In the genomic region with DNA sequence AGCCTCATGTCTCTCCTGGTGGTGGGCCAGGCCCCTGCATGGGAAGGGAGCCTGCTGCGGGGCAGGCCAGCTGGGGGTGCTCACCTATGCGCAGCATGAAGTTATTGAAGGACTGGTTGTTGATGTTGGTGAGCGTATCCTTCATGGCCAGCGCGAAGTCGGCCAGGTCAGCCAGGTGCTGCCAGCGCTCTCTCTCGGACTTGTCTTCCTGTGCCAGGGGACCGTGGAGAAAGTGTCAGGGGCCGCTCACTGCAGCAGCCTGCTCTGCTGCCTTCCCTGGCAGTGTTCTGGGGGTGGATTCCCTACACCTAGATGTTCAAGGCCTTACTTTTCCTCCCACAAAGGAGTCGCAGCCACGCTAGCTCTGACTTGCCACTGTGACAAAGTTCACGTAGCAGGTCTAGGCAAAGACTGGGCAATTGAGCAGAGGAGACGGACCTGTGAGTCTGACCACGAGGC, we compare ENCODE assay signal across 11 cellular contexts. TPM values are rescaled to one million over a fixed set of nuclear protein-coding genes. Genes with fewer than 3 reads are reported as not detected.
A peak's percentile ranks its signal among the peaks of the same experiment; 100 is the strongest.
DNase-seq lines count a peak whose midpoint lies in the region; ATAC-seq and TF ChIP-seq lines count a peak whose summit lies in the region.
"Had no signal": no experiment of that assay in that cellular context is flagged by ENCODE, and none has a peak within 500 bp of the region (broad histone marks: within the 10 kb centered on the region; RNA-seq: fewer than 3 reads in every experiment).

No MANE protein-coding gene starts in this region.

- peak; percentile 13; the same call in 1 of the 2 replicates for ATAC-seq in WTC11
- no peak for ATAC-seq in GM18511 (IDR thresholded peaks at IDR 0.05; ENCODE audit: unreplicated experiment)

- H3K27me3 Mint-ChIP-seq in H9 (ENCODE audit: low read depth), result no peaks in the 10 kb centered on the region; the same call in 1 of the 2 replicates
- no peaks in the 10 kb centered on the region for H3K27me3 Mint-ChIP-seq in WTC11 (ENCODE audit: low read depth)

- H4K5ac ChIP-seq in H9 (ENCODE audit: insufficient read length, low read depth, low read length), result peak overlapping the region; percentile 26

- no peaks in the 10 kb centered on the region for H4K20me1 ChIP-seq in H9 (ENCODE audit: control insufficient read depth, insufficient read depth, insufficient read length)
- H4K20me1 ChIP-seq: BLaER1 had no signal

- H2BK15ac ChIP-seq in H9 (ENCODE audit: low read depth, low read length), result no peak overlapping the region

- H2BK5ac ChIP-seq in H9 (ENCODE audit: insufficient read length, low read length), result no peak overlapping the region

- no peak overlapping the region for H2AFZ ChIP-seq in H9 (ENCODE audit: low read length)
- H2AFZ ChIP-seq: parathyroid adenoma had no signal

- H3T11ph ChIP-seq in H9 (ENCODE audit: low read length), result no peak overlapping the region

- no peak overlapping the region for H2BK12ac ChIP-seq in H9 (ENCODE audit: insufficient read length, low read depth, low read length)

- no peak overlapping the region for H2BK20ac ChIP-seq in H9 (ENCODE audit: low read depth, low read length, poor library complexity, severe bottlenecking)

- H3K4me2 ChIP-seq in H9 (ENCODE audit: insufficient read depth, insufficient read length, low read length), result no peak overlapping the region
- H3K4me2 ChIP-seq: BLaER1 had no signal

- H3K9ac ChIP-seq in H9 (ENCODE audit: extremely low read depth, insufficient read length, low read length) (no peak overlapping the region), iPS-20b (ENCODE audit: low read depth, low read length) (no peak overlapping the region; the same call in 1 of the 2 replicates)
- H3K9ac ChIP-seq: BLaER1, parathyroid adenoma had no signal

- 0 out of 2 replicates have a peak overlapping the region, but pooled peaks have one; percentile 18 for H3K14ac ChIP-seq in H9 (ENCODE audit: insufficient read depth, low read length)

- no peak overlapping the region; the same call in 1 of the 2 replicates for H3K4ac ChIP-seq in H9 (ENCODE audit: low read depth, low read length)

- H3K36me3 Mint-ChIP-seq in H9 (ENCODE audit: insufficient read depth in 1 of 3, low read depth in 3 of 3) (peaks cover 76 to 86% (median 86%) of the 10 kb centered on the region in 3 experiments), WTC11 (peaks cover 81% of the 10 kb centered on the region)

- H3K27me3 ChIP-seq in H9 (ENCODE audit: insufficient read depth, low read length), result no peaks in the 10 kb centered on the region
- H3K27me3 ChIP-seq in iPS-20b (ENCODE audit: insufficient read depth, low read length), result no peaks in the 10 kb centered on the region
- H3K27me3 ChIP-seq: BLaER1 had no signal

- no peak overlapping the region for H2AK5ac ChIP-seq in H9 (ENCODE audit: insufficient read length, low read length)

- peak overlapping the region; percentile 87 to 95 (median 94) for H3K27ac Mint-ChIP-seq in H9
- peak overlapping the region; percentile 94 for H3K27ac Mint-ChIP-seq in WTC11

- no peak for DNase-seq in H9
- no peak for DNase-seq in WTC11 (ENCODE audit: low spot score)
- peak; percentile 21 for DNase-seq in stimulated activated CD8-positive, alpha-beta memory T cell treated with anti-CD3 and anti-CD28 coated beads, Interleukin-4, amount 100 ng/mL, for 48 hours
- DNase-seq in DMS153 (lab: John Stamatoyannopoulos, UW), result no peak
- no peak for DNase-seq in T-helper 2 cell
- DNase-seq: DMS79 treated with DMSO at 0.1 percent for 48 hours, foreskin fibroblast had no signal

- H3K23me2 ChIP-seq in H9 (ENCODE audit: insufficient read length, low read depth, low read length, poor library complexity, severe bottlenecking), result no peaks in the 10 kb centered on the region

- WGBS in H9 (ENCODE audit: extremely low coverage, insufficient read length, low lambda C conversion rate), result no CpG with 5 or more reads among the region's 15 CpGs

- peak overlapping the region; percentile 29; the same call in 1 of the 2 replicates for H3K4me3 ChIP-seq in iPS-20b (ENCODE audit: low read length)
- H3K4me3 ChIP-seq: BLaER1 had no signal

- TF ChIP-seq CTCF in H9 (conservative IDR thresholded peaks at IDR 0.05), result 0 out of 3 replicates have a peak, but pooled peaks have one; percentile 24
- no peak for TF ChIP-seq CTCF in WTC11 (IDR thresholded peaks at IDR 0.05)

- H3K9me3 Mint-ChIP-seq in H9, result peaks cover 0 to 3% of the 10 kb centered on the region in 2 experiments; a peak in 1 of 5 replicates
- peaks cover 11% of the 10 kb centered on the region; the same call in 1 of the 2 replicates for H3K9me3 Mint-ChIP-seq in WTC11

- H3K23ac ChIP-seq in H9 (ENCODE audit: insufficient read length, low read depth, low read length), result no peak overlapping the region

- H4K8ac ChIP-seq in H9 (replicated peaks; ENCODE audit: insufficient read length, low read depth, low read length), result no peak overlapping the region

- H3K27ac ChIP-seq in H9 (ENCODE audit: insufficient read length, low read depth, low read length), result peak overlapping the region; percentile 14
- peak overlapping the region; percentile 3 for H3K27ac ChIP-seq in iPS-20b (ENCODE audit: low read length)
- H3K27ac ChIP-seq: BLaER1, parathyroid adenoma had no signal

- H3K18ac ChIP-seq in H9 (ENCODE audit: insufficient read length, low read depth, low read length), result peak overlapping the region; percentile 9

- H3K4me1 Mint-ChIP-seq in H9 (peaks cover 44 to 45% of the 10 kb centered on the region in 2 experiments), WTC11 (peaks cover 39% of the 10 kb centered on the region)

- H3K4me1 ChIP-seq in H9 (ENCODE audit: insufficient read depth, low read length), result peaks cover 16% of the 10 kb centered on the region
- H3K4me1 ChIP-seq in iPS-20b (ENCODE audit: insufficient read depth, low read length), result peaks cover 23% of the 10 kb centered on the region
- H3K4me1 ChIP-seq: parathyroid adenoma had no signal

- CTCF ChIA-PET in WTC11 (lab: Charles Lee), result interaction anchor here (0.8 to 2.3 kb wide), 8 partner anchors 8 to 330 kb away, joined by 3 to 18 read pairs (median 4); a partner anchor contains a TSS

- POLR2A ChIA-PET in WTC11 (lab: Charles Lee), result interaction anchor here (0.9 to 1.5 kb wide), 2 partner anchors 25 to 28 kb away, joined by 4 to 7 read pairs; a partner anchor contains a TSS

- peak overlapping the region; percentile 30 to 67; a peak in 3 of 5 replicates for H3K4me3 Mint-ChIP-seq in H9
- H3K4me3 Mint-ChIP-seq in WTC11, result peak overlapping the region; percentile 21; the same call in 1 of the 2 replicates

- H3K9me3 ChIP-seq in H9 (ENCODE audit: control insufficient read depth, low read depth, low read length) (no peaks in the 10 kb centered on the region), iPS-20b (ENCODE audit: insufficient read depth, low read depth, low read length) (no peaks in the 10 kb centered on the region)
- H3K9me3 ChIP-seq: BLaER1 had no signal

- no peak overlapping the region for H2BK120ac ChIP-seq in H9 (ENCODE audit: low read depth, low read length, poor library complexity, severe bottlenecking)

- no peak overlapping the region for H4K91ac ChIP-seq in H9 (ENCODE audit: insufficient read length, low read depth, low read length)

- H3K56ac ChIP-seq in H9 (ENCODE audit: insufficient read length, low read depth, low read length), result no peak overlapping the region

- no peaks in the 10 kb centered on the region for H3K79me1 ChIP-seq in H9 (ENCODE audit: insufficient read depth, low read depth, low read length, poor library complexity, severe bottlenecking)

- H3K36me3 ChIP-seq in iPS-20b (ENCODE audit: insufficient read depth, low read depth, low read length), result peaks cover 78% of the 10 kb centered on the region

- H3K79me2 ChIP-seq in H9 (ENCODE audit: insufficient read depth, low read length), result no peaks in the 10 kb centered on the region
- H3K79me2 ChIP-seq: parathyroid adenoma had no signal

TF ChIP-seq in WTC11, 78 proteins besides CTCF, POLR2A, EP300 and RAD21 (continues in another document):
- TF ChIP-seq, protein P1, sequence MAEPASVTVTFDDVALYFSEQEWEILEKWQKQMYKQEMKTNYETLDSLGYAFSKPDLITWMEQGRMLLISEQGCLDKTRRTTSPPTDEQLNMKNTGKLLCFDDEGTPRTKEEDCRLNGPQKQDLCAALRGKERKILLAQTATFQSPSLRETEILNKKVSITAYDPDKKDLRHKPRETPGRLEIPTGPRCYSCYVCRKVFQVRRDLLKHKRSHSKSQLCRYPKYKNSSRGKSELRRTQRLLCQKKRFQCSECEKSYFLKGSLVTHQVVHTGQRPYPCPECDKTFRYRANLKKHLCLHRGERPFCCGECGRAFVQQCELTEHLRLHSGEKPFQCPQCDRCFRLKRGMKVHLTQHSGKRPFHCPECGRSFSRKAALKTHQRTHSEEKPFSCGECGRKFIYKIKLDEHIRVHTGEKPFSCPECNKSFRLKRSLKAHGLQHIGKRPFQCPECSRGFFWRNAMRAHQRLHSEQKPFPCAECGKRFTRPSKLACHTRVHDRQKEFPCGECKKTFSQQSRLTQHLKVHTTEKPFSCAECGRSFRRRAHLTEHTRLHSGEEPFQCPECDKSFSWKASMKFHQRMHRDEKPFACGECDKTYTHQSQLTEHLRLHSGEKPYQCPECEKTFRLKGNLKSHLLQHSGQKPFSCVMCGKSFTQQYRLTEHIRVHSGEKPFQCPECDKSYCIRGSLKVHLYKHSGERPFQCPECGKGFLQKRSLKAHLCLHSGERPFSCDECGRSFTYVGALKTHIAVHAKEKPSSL (CRISPR knock-in tag; conservative IDR thresholded peaks at IDR 0.05), result no peak
- TF ChIP-seq PRRX2 (CRISPR knock-in tag; IDR thresholded peaks at IDR 0.05) (no peak), IRF2 (CRISPR knock-in tag; IDR thresholded peaks at IDR 0.05; ENCODE audit: borderline replicate concordance, low read depth) (no peak)
- TF ChIP-seq, protein P2, sequence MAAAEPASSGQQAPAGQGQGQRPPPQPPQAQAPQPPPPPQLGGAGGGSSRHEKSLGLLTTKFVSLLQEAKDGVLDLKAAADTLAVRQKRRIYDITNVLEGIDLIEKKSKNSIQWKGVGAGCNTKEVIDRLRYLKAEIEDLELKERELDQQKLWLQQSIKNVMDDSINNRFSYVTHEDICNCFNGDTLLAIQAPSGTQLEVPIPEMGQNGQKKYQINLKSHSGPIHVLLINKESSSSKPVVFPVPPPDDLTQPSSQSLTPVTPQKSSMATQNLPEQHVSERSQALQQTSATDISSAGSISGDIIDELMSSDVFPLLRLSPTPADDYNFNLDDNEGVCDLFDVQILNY (CRISPR knock-in tag; IDR thresholded peaks at IDR 0.05), result no peak

RNA-seq across cellular contexts. Expression of a gene that starts 28.2 kb away (rescaled TPM):
- total RNA-seq in H9 (2021), result 47.3 and 49.5 TPM in 2 replicates
- total RNA-seq in WTC11 (2021), result 35.2 to 38.6 TPM (median 35.2 TPM) in 3 replicates

RNA-seq across cellular contexts. Expression of a gene that starts 28.3 kb away (rescaled TPM):
- total RNA-seq in H9 (2021) (43.7 and 44.3 TPM in 2 replicates), WTC11 (2021) (37.6 to 43.4 TPM (median 39.2 TPM) in 3 replicates)
